Comparison of ENCODE assay signal across 16 cellular contexts in genomic region chr5:112025729-112026128, GRCh38.
DNase-seq lines count a peak whose midpoint lies in the region; ATAC-seq, FAIRE-seq and TF ChIP-seq lines count a peak whose summit lies in the region.
"Had no signal": no experiment of that assay in that cellular context is flagged by ENCODE, and none has a peak within 500 bp of the region (broad histone marks: within the 10 kb centered on the region; RNA-seq: fewer than 3 reads in every experiment).

No MANE protein-coding gene starts in this region.

- H3K4me3 ChIP-seq in GM12865 (ENCODE audit: low read depth, low read length) (no peak overlapping the region), thyroid gland (replicated peaks in 1 of 3) (no peak overlapping the region)
- H3K4me3 ChIP-seq: testis had no signal

- no peaks in the 10 kb centered on the region for H3K36me3 ChIP-seq in thyroid gland

- intact Hi-C loops in left cardiac atrium (cut with DNase I), result no loop called here
- intact Hi-C loops in thyroid gland (cut with DNase I), result no loop called here

- no peak for TF ChIP-seq POLR2A in thyroid gland (IDR thresholded peaks at IDR 0.05)

- TF ChIP-seq CTCF in GM12865 (IDR thresholded peaks at IDR 0.05; ENCODE audit: insufficient read depth, low read depth, low read length, missing control alignments) (no peak), thyroid gland (IDR thresholded peaks at IDR 0.05) (no peak)

- no peak for FAIRE-seq in urothelium cell line (lab: Jason Lieb, UNC)
- FAIRE-seq: keratinocyte had no signal

- no peaks in the 10 kb centered on the region for H3K27me3 ChIP-seq in thyroid gland
- H3K27me3 ChIP-seq: testis had no signal

- ATAC-seq in GM19455 (IDR thresholded peaks at IDR 0.05; ENCODE audit: unreplicated experiment), result peak; percentile 71
- peak; percentile 79 for ATAC-seq in HG02870 (IDR thresholded peaks at IDR 0.05; ENCODE audit: unreplicated experiment)
- ATAC-seq in HG03442 (IDR thresholded peaks at IDR 0.05; ENCODE audit: unreplicated experiment), result peak; percentile 57
- ATAC-seq in left cardiac atrium, result no peak

- H3K4me1 ChIP-seq in thyroid gland, result no peaks in the 10 kb centered on the region
- H3K4me1 ChIP-seq: testis had no signal

- 0 to 38% methylated on average over 1 of the region's 1 CpG for WGBS in thyroid gland, 2 donors

- H3K9me3 ChIP-seq in thyroid gland, result no peaks in the 10 kb centered on the region
- H3K9me3 ChIP-seq: SK-N-SH, testis had no signal

- H3K27ac ChIP-seq in thyroid gland, result no peak overlapping the region
- H3K27ac ChIP-seq: testis had no signal

- peak; percentile 54 for DNase-seq in GM12865 (ENCODE audit: low read depth)
- DNase-seq in left cardiac atrium, result no peak
- DNase-seq in thyroid gland, result no peak
- no peak for DNase-seq in urothelium cell line (ENCODE audit: low spot score)
- no peak for DNase-seq in HuH-7.5 (ENCODE audit: low spot score)
- DNase-seq: activated naive CD8-positive, alpha-beta T cell treated with anti-CD3 and anti-CD28 coated beads for 36 hours; caudate nucleus; CD4-positive, alpha-beta memory T cell; GOT3; posterior cingulate gyrus; SK-N-SH; testis had no signal

Comparison
In these comparisons a context has a peak if more than half of its experiments do, and no peak if none do; other contexts are left out.
1. ATAC-seq: peak in GM19455 (single experiment), HG02870 (single experiment) and HG03442 (single experiment); none in left cardiac atrium (0 of 2).